Comparison of ENCODE assay signal across 11 cellular contexts in genomic region chr14:89422952-89423345, GRCh38. TPM values are rescaled to one million over a fixed set of nuclear protein-coding genes. Genes with fewer than 3 reads are reported as not detected.
DNase-seq lines count a peak whose midpoint lies in the region; ATAC-seq, FAIRE-seq and TF ChIP-seq lines count a peak whose summit lies in the region.
"Had no signal": no experiment of that assay in that cellular context is flagged by ENCODE, and none has a peak within 500 bp of the region (broad histone marks: within the 10 kb centered on the region; RNA-seq: fewer than 3 reads in every experiment).

No MANE protein-coding gene starts in this region.

- no peak for TF ChIP-seq POLR2A in suprapubic skin (IDR thresholded peaks at IDR 0.05)

- peaks cover 15% of the 10 kb centered on the region for H3K36me3 Mint-ChIP-seq in MCF 10A (ENCODE audit: insufficient read depth, unreplicated experiment)
- peaks cover 5 to 23% of the 10 kb centered on the region in 2 donors for H3K36me3 Mint-ChIP-seq in activated naive CD4-positive, alpha-beta T cell treated with anti-CD3 and anti-CD28 coated beads, Interleukin-2, amount 50 U/mL, for 72 hours

- no peaks in the 10 kb centered on the region for H3K9me3 Mint-ChIP-seq in MCF 10A (ENCODE audit: unreplicated experiment)
- no peaks in the 10 kb centered on the region for H3K9me3 Mint-ChIP-seq in activated naive CD4-positive, alpha-beta T cell treated with anti-CD3 and anti-CD28 coated beads, Interleukin-2, amount 50 U/mL, for 72 hours

- ATAC-seq in activated naive CD4-positive, alpha-beta T cell treated with anti-CD3 and anti-CD28 coated beads, Interleukin-2, amount 50 U/mL, for 72 hours = no peak

- H3K4me3 ChIP-seq in mammary epithelial cell (replicated peaks in 1 of 3; ENCODE audit: insufficient read depth in 1 of 3, low read depth in 2 of 3, low read length in 3 of 3) (no peak overlapping the region), mucosa of rectum (ENCODE audit: low read length in 2 of 2) (peak overlapping the region; percentile 21 to 40), suprapubic skin (no peak overlapping the region)
- H3K4me3 ChIP-seq: left lung, neural progenitor cell had no signal

- peaks cover 29% of the 10 kb centered on the region for H3K4me1 Mint-ChIP-seq in MCF 10A (ENCODE audit: insufficient read depth, unreplicated experiment)

- BruUV-seq in MCF 10A (replicated peaks; lab: Mats Ljungman, UMichigan) = no TSS peak
- no TSS peak for BruUV-seq in mammary epithelial cell (replicated peaks; lab: Mats Ljungman, UMichigan)

- H3K27me3 ChIP-seq in mammary epithelial cell (ENCODE audit: insufficient read depth, low read length) (peaks cover 4% of the 10 kb centered on the region), mucosa of rectum (ENCODE audit: control insufficient read depth in 2 of 2, insufficient read depth in 2 of 2, low read length in 2 of 2) (no peaks in the 10 kb centered on the region), suprapubic skin (no peaks in the 10 kb centered on the region)
- H3K27me3 ChIP-seq: left lung, neural progenitor cell had no signal

- H3K27ac ChIP-seq in mammary epithelial cell (ENCODE audit: insufficient read depth, low read depth, low read length) (no peak overlapping the region), mucosa of rectum (ENCODE audit: low read depth in 2 of 2, low read length in 2 of 2) (peak overlapping the region; percentile 53 to 73), suprapubic skin (peak overlapping the region; percentile 43)
- H3K27ac ChIP-seq: left lung, neural progenitor cell had no signal

- H2AFZ ChIP-seq in mammary epithelial cell (ENCODE audit: low read depth, low read length) = no peak overlapping the region
- H2AFZ ChIP-seq: neural progenitor cell had no signal

- POLR2A ChIA-PET in MCF 10A (lab: Yijun Ruan, JAX) = no interaction called here

- H3K36me3 ChIP-seq in mammary epithelial cell (ENCODE audit: insufficient read depth, low read length) (no peaks in the 10 kb centered on the region), mucosa of rectum (ENCODE audit: control insufficient read depth in 2 of 2, insufficient read depth in 2 of 2, low read length in 2 of 2) (no peaks in the 10 kb centered on the region), suprapubic skin (no peaks in the 10 kb centered on the region)
- H3K36me3 ChIP-seq: left lung, neural progenitor cell had no signal

- TF ChIP-seq EP300 in suprapubic skin (IDR thresholded peaks at IDR 0.05) = no peak

- CTCF ChIA-PET in MCF 10A (lab: Yijun Ruan, JAX) (no interaction called here), mammary epithelial cell (lab: Charles Lee; ENCODE audit: low non-redundant PET) (no interaction called here)

- FAIRE-seq in D721Med (lab: Jason Lieb, UNC) = no peak

- no peak overlapping the region for H3K9ac ChIP-seq in mammary epithelial cell (ENCODE audit: insufficient read depth, low read length)
- H3K9ac ChIP-seq in mucosa of rectum (ENCODE audit: low read depth in 1 of 2, low read length in 2 of 2) = peak overlapping the region in 1 of 2 donors; percentile 52
- H3K9ac ChIP-seq: neural progenitor cell had no signal

- no peaks in the 10 kb centered on the region for H3K9me3 ChIP-seq in mammary epithelial cell (replicated peaks; ENCODE audit: insufficient read depth, low read length)
- no peaks in the 10 kb centered on the region for H3K9me3 ChIP-seq in mucosa of rectum (ENCODE audit: control insufficient read depth in 2 of 2, low read length in 2 of 2)
- H3K9me3 ChIP-seq in suprapubic skin = no peaks in the 10 kb centered on the region
- H3K9me3 ChIP-seq: left lung had no signal

- dilution Hi-C loops in mammary epithelial cell (cut with HindIII; ENCODE audit: low sequenced_read_pairs) = no loop called here

- H3K27ac Mint-ChIP-seq in MCF 10A (ENCODE audit: low read depth, unreplicated experiment) = peak overlapping the region; percentile 59
- peak overlapping the region; percentile 72 to 73 for H3K27ac Mint-ChIP-seq in activated naive CD4-positive, alpha-beta T cell treated with anti-CD3 and anti-CD28 coated beads, Interleukin-2, amount 50 U/mL, for 72 hours
- H3K27ac Mint-ChIP-seq: neural progenitor cell had no signal

- no peaks in the 10 kb centered on the region for H3K27me3 Mint-ChIP-seq in MCF 10A (ENCODE audit: insufficient read depth, unreplicated experiment)

- H3K4me1 ChIP-seq in mammary epithelial cell (ENCODE audit: insufficient read depth, low read length) (peaks cover 11% of the 10 kb centered on the region), mucosa of rectum (ENCODE audit: control insufficient read depth in 2 of 2, insufficient read depth in 2 of 2, low read length in 2 of 2) (peaks cover 21 to 51% of the 10 kb centered on the region in 2 donors), suprapubic skin (peaks cover 62% of the 10 kb centered on the region)

- H3K4me3 Mint-ChIP-seq in MCF 10A (ENCODE audit: unreplicated experiment) = no peak overlapping the region
- H3K4me3 Mint-ChIP-seq: neural progenitor cell had no signal

- 82% methylated on average over 5 of the region's 5 CpGs for WGBS in mammary epithelial cell (ENCODE audit: low coverage, missing lambda C conversion rate)
- 48% methylated on average over 5 of the region's 5 CpGs for WGBS in suprapubic skin

- H3K4me2 ChIP-seq in mammary epithelial cell (ENCODE audit: insufficient read depth, low read depth, low read length) = no peak overlapping the region
- H3K4me2 ChIP-seq: neural progenitor cell had no signal

- intact Hi-C loops in MCF 10A (cut with micrococcal nuclease) = no loop called here
- intact Hi-C loops in mammary epithelial cell (cut with micrococcal nuclease) = no loop called here

- DNase-seq in MCF 10A (ENCODE audit: unreplicated experiment) (no peak), mammary epithelial cell (no peak), suprapubic skin (ENCODE audit: low spot score in 2 of 2) (no peak), GM13977 (ENCODE audit: low spot score) (no peak), D721Med (ENCODE audit: insufficient read length, low spot score) (no peak), NCI-H146 (lab: John Stamatoyannopoulos, UW) (no peak)
- no peak for DNase-seq in activated naive CD4-positive, alpha-beta T cell treated with anti-CD3 and anti-CD28 coated beads, Interleukin-2, amount 50 U/mL, for 72 hours (ENCODE audit: low spot score in 2 of 2)
- DNase-seq: dermis blood vessel endothelial cell had no signal

- TF ChIP-seq CTCF in MCF 10A (IDR thresholded peaks at IDR 0.05; ENCODE audit: unreplicated experiment) = no peak
- no peak for TF ChIP-seq CTCF in mammary epithelial cell (conservative IDR thresholded peaks at IDR 0.05 in 1 of 2, IDR thresholded peaks at IDR 0.05 in 1 of 2; ENCODE audit: extremely low read depth in 1 of 2, insufficient read depth in 1 of 2, low read depth in 1 of 2, low read length in 2 of 2)
- no peak for TF ChIP-seq CTCF in suprapubic skin (IDR thresholded peaks at IDR 0.05)
- no peak for TF ChIP-seq CTCF in GM13977 (IDR thresholded peaks at IDR 0.05; ENCODE audit: extremely low read depth, insufficient read depth, missing control alignments)
- TF ChIP-seq CTCF in D721Med (IDR thresholded peaks at IDR 0.05; ENCODE audit: insufficient read depth, missing control alignments) = no peak

- H4K20me1 ChIP-seq in mammary epithelial cell (ENCODE audit: insufficient read depth, low read length) = no peaks in the 10 kb centered on the region

- H3K79me2 ChIP-seq in mammary epithelial cell (ENCODE audit: insufficient read depth, low read length) = no peaks in the 10 kb centered on the region

- in situ Hi-C loops in mammary epithelial cell (cut with MboI; ENCODE audit: low sequenced_read_pairs in 2 of 2) = loop anchor here (25.0 kb wide), 2 partner anchors 386 to 489 kb away; no protein-coding TSS in a partner anchor
- in situ Hi-C loops in GM13977 (cut with MboI; ENCODE audit: low pct_unique_long_range_greater_than_20kb, low sequenced_read_pairs, unreplicated experiment) = loop anchor here (25.0 kb wide), 1 partner anchor 386 kb away; no protein-coding TSS in a partner anchor

RNA-seq across cellular contexts. Expression of gene FOXN3, which starts 5.9 kb away (rescaled TPM):
- total RNA-seq in MCF 10A (2022) (25.8 and 27.1 TPM in 2 replicates), mammary epithelial cell (10 to 100 TPM in 1 of 2 donors, 1 to 10 TPM in 1; 4.6 to 17.0 TPM), suprapubic skin (100 to 1,000 TPM; 117 to 272 (median 172) TPM)
- 4.0 TPM for polyA plus RNA-seq in mammary epithelial cell
- 18.6 TPM for polyA minus RNA-seq in mammary epithelial cell
- total RNA-seq in activated naive CD4-positive, alpha-beta T cell treated with anti-CD3 and anti-CD28 coated beads, Interleukin-2, amount 50 U/mL, for 72 hours = 100 to 1,000 TPM in 1 of 2 donors, 10 to 100 TPM in 1; 75.3 to 104 TPM

Comparison
In these comparisons a context has a peak if more than half of its experiments do, and no peak if none do; other contexts are left out.
1. H3K4me3 ChIP-seq: peak in mucosa of rectum (2 of 2); none in mammary epithelial cell (0 of 3) and suprapubic skin (single experiment).